20 cellular contexts compared by ENCODE assay signal in genomic region chr3:71231680-71232079, GRCh38.
DNase-seq lines count a peak whose midpoint lies in the region; ATAC-seq, FAIRE-seq and TF ChIP-seq lines count a peak whose summit lies in the region.
"Had no signal": no experiment of that assay in that cellular context is flagged by ENCODE, and none has a peak within 500 bp of the region (broad histone marks: within the 10 kb centered on the region; RNA-seq: fewer than 3 reads in every experiment).

No MANE protein-coding gene starts in this region.

- intact Hi-C loops in activated CD4-positive, alpha-beta T cell treated with anti-CD3 and anti-CD28 coated beads for 36 hours (cut with DNase I, micrococcal nuclease) = no loop called here
- intact Hi-C loops in HepG2 (cut with micrococcal nuclease; ENCODE audit: unreplicated experiment) (no loop called here), right lobe of liver (cut with DNase I) (no loop called here), K562 (cut with micrococcal nuclease) (loop anchor here (5.0 kb wide), 1 partner anchor 351 kb away; the partner anchor contains the start of gene FOXP1)

- FAIRE-seq in HepG2 (lab: Jason Lieb, UNC) = no peak
- FAIRE-seq in K562 (lab: Jason Lieb, UNC) = peak; percentile 52
- FAIRE-seq: GM12878, GM19239 had no signal

- in situ Hi-C loops in HepG2 (cut with HindIII; ENCODE audit: extremely low pct_ligation_motif_present, low pct_unique_long_range_greater_than_20kb) = no loop called here
- in situ Hi-C loops in K562 (cut with MboI) = no loop called here

- no TSS peak for BruUV-seq in HepG2 (replicated peaks; lab: Mats Ljungman, UMichigan)
- BruUV-seq in K562 (replicated peaks; lab: Mats Ljungman, UMichigan) = no TSS peak

- H3K27ac Mint-ChIP-seq in activated CD4-positive, alpha-beta T cell treated with anti-CD3 and anti-CD28 coated beads for 36 hours = peak overlapping the region; percentile 82
- H3K27ac Mint-ChIP-seq in stimulated activated naive B cell treated with anti-CD40 and anti-IgM and Interleukin-4, amounts not matched to agents 10 μg/mL and 1 μg/mL and 100 μg/mL, for 72 hours = peak overlapping the region; percentile 77

- H3K4me3 Mint-ChIP-seq in activated CD4-positive, alpha-beta T cell treated with anti-CD3 and anti-CD28 coated beads for 36 hours = no peak overlapping the region
- H3K4me3 Mint-ChIP-seq in stimulated activated naive B cell treated with anti-CD40 and anti-IgM and Interleukin-4, amounts not matched to agents 10 μg/mL and 1 μg/mL and 100 μg/mL, for 72 hours = no peak overlapping the region

- TF ChIP-seq POLR2A in HepG2 (IDR thresholded peaks at IDR 0.05; ENCODE audit: insufficient read depth in 1 of 2, low read depth in 2 of 2, low read length in 2 of 2) (no peak), right lobe of liver (IDR thresholded peaks at IDR 0.05) (no peak), K562 (conservative IDR thresholded peaks at IDR 0.05) (no peak)

- POLR2A ChIA-PET in activated CD4-positive, alpha-beta T cell treated with anti-CD3 and anti-CD28 coated beads for 36 hours (lab: Charles Lee) = no interaction called here
- POLR2A ChIA-PET in HepG2 (lab: Yijun Ruan, JAX) = no interaction called here
- POLR2A ChIA-PET in K562 (lab: Yijun Ruan, JAX) = no interaction called here

- ATAC-seq in activated CD4-positive, alpha-beta T cell treated with anti-CD3 and anti-CD28 coated beads for 36 hours = no peak
- ATAC-seq in HepG2 (no peak), right lobe of liver (no peak), K562 (0 out of 3 replicates have a peak, but pooled peaks have one; percentile 15)
- no peak for ATAC-seq in stimulated activated naive B cell treated with anti-CD40 and anti-IgM and Interleukin-4, amounts not matched to agents 10 μg/mL and 1 μg/mL and 100 μg/mL, for 72 hours (replicated peaks)
- ATAC-seq: GM12878, HCT116 had no signal

- no peak overlapping the region for H3K9ac ChIP-seq in HepG2 (ENCODE audit: insufficient read depth, low read depth, low read length)
- H3K9ac ChIP-seq in K562 (ENCODE audit: insufficient read depth in 1 of 2, low read depth in 2 of 2, low read length in 2 of 2) = no peak overlapping the region

- no peaks in the 10 kb centered on the region for H3K9me3 Mint-ChIP-seq in activated CD4-positive, alpha-beta T cell treated with anti-CD3 and anti-CD28 coated beads for 36 hours (ENCODE audit: low read depth)
- no peaks in the 10 kb centered on the region for H3K9me3 Mint-ChIP-seq in stimulated activated naive B cell treated with anti-CD40 and anti-IgM and Interleukin-4, amounts not matched to agents 10 μg/mL and 1 μg/mL and 100 μg/mL, for 72 hours

- H3K36me3 ChIP-seq in HepG2 (replicated peaks in 1 of 2; ENCODE audit: control insufficient read depth in 1 of 2, insufficient read depth in 2 of 2, low read length in 2 of 2) = peaks cover 3 to 4% of the 10 kb centered on the region in 2 experiments; a peak in 3 of 5 replicates
- H3K36me3 ChIP-seq in right lobe of liver = no peaks in the 10 kb centered on the region
- H3K36me3 ChIP-seq in K562 (ENCODE audit: control insufficient read depth, insufficient read depth, low read length) = no peaks in the 10 kb centered on the region

- H3K4me2 ChIP-seq in HepG2 (ENCODE audit: low read depth, low read length) = no peak overlapping the region
- H3K4me2 ChIP-seq in K562 (ENCODE audit: insufficient read depth, low read length) = no peak overlapping the region
- H3K4me2 ChIP-seq: PC-9 had no signal

- H4K20me1 ChIP-seq in HepG2 (ENCODE audit: insufficient read depth, low read length) (no peaks in the 10 kb centered on the region), K562 (replicated peaks; ENCODE audit: control insufficient read depth, insufficient read depth, low read length) (no peaks in the 10 kb centered on the region)

- WGBS in HepG2 (ENCODE audit: low lambda C conversion rate) = 78% methylated on average over 4 of the region's 4 CpGs
- 58% methylated on average over 4 of the region's 4 CpGs for WGBS in right lobe of liver (ENCODE audit: insufficient coverage, low coverage, low lambda C conversion rate, missing lambda C conversion rate)
- WGBS in K562 (ENCODE audit: insufficient coverage, low coverage, missing lambda C conversion rate) = 4% methylated on average over 3 of the region's 4 CpGs

- H3K4me3 ChIP-seq in HepG2 (replicated peaks in 1 of 3; ENCODE audit: insufficient read depth in 1 of 3, low read depth in 2 of 3, low read length in 3 of 3) = no peak overlapping the region
- no peak overlapping the region for H3K4me3 ChIP-seq in right lobe of liver
- H3K4me3 ChIP-seq in K562 = no peak overlapping the region
- H3K4me3 ChIP-seq: GM12878, PC-9 had no signal

- H2AFZ ChIP-seq in HepG2 (ENCODE audit: low read length) (no peak overlapping the region), K562 (ENCODE audit: low read depth, low read length) (no peak overlapping the region)
- H2AFZ ChIP-seq: PC-9 had no signal

- TF ChIP-seq EP300 in HepG2 (IDR thresholded peaks at IDR 0.05; ENCODE audit: low read depth in 2 of 2, low read length in 2 of 2) (no peak), HepG2 (CRISPR knock-in tag; IDR thresholded peaks at IDR 0.05; ENCODE audit: borderline replicate concordance) (no peak), K562 (IDR thresholded peaks at IDR 0.05; ENCODE audit: low read length) (peak; percentile 69)

- H3K27me3 ChIP-seq in HepG2 (ENCODE audit: control insufficient read depth in 1 of 2, insufficient read depth in 2 of 2, low read length in 2 of 2) = no peaks in the 10 kb centered on the region
- H3K27me3 ChIP-seq in right lobe of liver = no peaks in the 10 kb centered on the region
- no peaks in the 10 kb centered on the region for H3K27me3 ChIP-seq in K562 (ENCODE audit: control insufficient read depth in 2 of 2, insufficient read depth in 2 of 2, low read length in 2 of 2)

- no peak overlapping the region for H3K27ac ChIP-seq in HepG2 (ENCODE audit: extremely low read length, insufficient read depth, low read length)
- no peak overlapping the region for H3K27ac ChIP-seq in right lobe of liver
- H3K27ac ChIP-seq in K562 (ENCODE audit: extremely low read depth, low read depth, low read length) = no peak overlapping the region
- H3K27ac ChIP-seq: 22Rv1, PC-9 had no signal

- peaks cover 76% of the 10 kb centered on the region for H3K4me1 Mint-ChIP-seq in activated CD4-positive, alpha-beta T cell treated with anti-CD3 and anti-CD28 coated beads for 36 hours
- H3K4me1 Mint-ChIP-seq in stimulated activated naive B cell treated with anti-CD40 and anti-IgM and Interleukin-4, amounts not matched to agents 10 μg/mL and 1 μg/mL and 100 μg/mL, for 72 hours = peaks cover 36 to 76% of the 10 kb centered on the region in 2 donors

- H3K9me1 ChIP-seq in K562 (ENCODE audit: control insufficient read depth, insufficient read depth, low read length) = no peaks in the 10 kb centered on the region

- peaks cover 32% of the 10 kb centered on the region for H3K36me3 Mint-ChIP-seq in activated CD4-positive, alpha-beta T cell treated with anti-CD3 and anti-CD28 coated beads for 36 hours (ENCODE audit: low read depth)
- peaks cover 28 to 45% of the 10 kb centered on the region in 2 donors for H3K36me3 Mint-ChIP-seq in stimulated activated naive B cell treated with anti-CD40 and anti-IgM and Interleukin-4, amounts not matched to agents 10 μg/mL and 1 μg/mL and 100 μg/mL, for 72 hours

- peaks cover 2% of the 10 kb centered on the region for H3K79me2 ChIP-seq in HepG2 (ENCODE audit: insufficient read depth, low read length)
- no peaks in the 10 kb centered on the region for H3K79me2 ChIP-seq in K562 (ENCODE audit: control insufficient read depth, insufficient read depth, low read length)

- H3K4me1 ChIP-seq in HepG2 (ENCODE audit: insufficient read depth, low read length) (peaks cover 23% of the 10 kb centered on the region), right lobe of liver (no peaks in the 10 kb centered on the region), K562 (replicated peaks in 1 of 2; ENCODE audit: control insufficient read depth in 2 of 2, insufficient read depth in 2 of 2, low read length in 2 of 2) (peaks cover 8 to 34% of the 10 kb centered on the region in 2 experiments)

- TF ChIP-seq CTCF in HepG2 (CRISPR knock-in tag; IDR thresholded peaks at IDR 0.05) (no peak), right lobe of liver (IDR thresholded peaks at IDR 0.05) (no peak), K562 (IDR thresholded peaks at IDR 0.05 in 2 of 3, conservative IDR thresholded peaks at IDR 0.05 in 1 of 3; ENCODE audit: insufficient read depth in 2 of 3, low read depth in 1 of 3, low read length in 3 of 3) (no peak)

- H3K27me3 Mint-ChIP-seq in activated CD4-positive, alpha-beta T cell treated with anti-CD3 and anti-CD28 coated beads for 36 hours = no peaks in the 10 kb centered on the region
- H3K27me3 Mint-ChIP-seq in stimulated activated naive B cell treated with anti-CD40 and anti-IgM and Interleukin-4, amounts not matched to agents 10 μg/mL and 1 μg/mL and 100 μg/mL, for 72 hours = no peaks in the 10 kb centered on the region

- DNase-seq in activated CD4-positive, alpha-beta T cell treated with anti-CD3 and anti-CD28 coated beads for 36 hours = no peak
- DNase-seq in activated CD4-positive, alpha-beta T cell treated with anti-CD3 and anti-CD28 coated beads for 4 hours = no peak
- no peak for DNase-seq in HepG2 (ENCODE audit: low spot score)
- DNase-seq in right lobe of liver = no peak
- peak in 2 of 4 experiments; percentile 34 to 80 for DNase-seq in K562 (ENCODE audit: extremely low read depth in 1 of 4, low spot score in 3 of 4)
- DNase-seq in stimulated activated naive B cell treated with anti-CD40 and anti-IgM and Interleukin-4, amounts not matched to agents 10 μg/mL and 1 μg/mL and 100 μg/mL, for 72 hours = no peak
- no peak for DNase-seq in 8988T
- DNase-seq in OCI-M2 (lab: John Stamatoyannopoulos, UW; ENCODE audit: unreplicated experiment) = no peak
- DNase-seq: Calu3, EL, KG1, NCI-H1417, NCI-H187, NCI-H345, NCI-H524 treated with DMSO at 0.1 percent for 48 hours, PC-9 had no signal

- CTCF ChIA-PET in activated CD4-positive, alpha-beta T cell treated with anti-CD3 and anti-CD28 coated beads for 36 hours (lab: Charles Lee) = interaction anchor here (0.9 to 1.6 kb wide), 3 partner anchors 10 to 22 kb away, joined by 3 to 5 read pairs (median 4); no protein-coding TSS in a partner anchor
- CTCF ChIA-PET in HepG2 (lab: Yijun Ruan, JAX; ENCODE audit: low intra/inter-chr PET ratio, low total read pairs) (no interaction called here), K562 (lab: Yijun Ruan, JAX; ENCODE audit: low intra/inter-chr PET ratio) (no interaction called here)

- TF ChIP-seq RAD21 in HepG2 (CRISPR knock-in tag; IDR thresholded peaks at IDR 0.05) = no peak
- TF ChIP-seq RAD21 in K562 (CRISPR knock-in tag; conservative IDR thresholded peaks at IDR 0.05 in 1 of 2, IDR thresholded peaks at IDR 0.05 in 1 of 2) = no peak

- no peaks in the 10 kb centered on the region for H3K9me3 ChIP-seq in HepG2 (ENCODE audit: low read length)
- H3K9me3 ChIP-seq in right lobe of liver = no peaks in the 10 kb centered on the region
- H3K9me3 ChIP-seq in K562 (replicated peaks; ENCODE audit: control insufficient read depth, insufficient read depth, low read depth, low read length) = no peaks in the 10 kb centered on the region

TF ChIP-seq in K562, 482 proteins besides CTCF, POLR2A, EP300 and RAD21 (continues in another document):
- TF ChIP-seq BCL6 (CRISPR knock-in tag; IDR thresholded peaks at IDR 0.05) = no peak
- TF ChIP-seq ARID1B (IDR thresholded peaks at IDR 0.05) = peak; percentile 50
- TF ChIP-seq TBL1XR1 (IDR thresholded peaks at IDR 0.05; ENCODE audit: low read length in 2 of 2) = peak in 1 of 2 experiments; percentile 48; a peak in 1 of 4 replicates
